ENCODE assay signal across 1 cellular context in the genomic region with DNA sequence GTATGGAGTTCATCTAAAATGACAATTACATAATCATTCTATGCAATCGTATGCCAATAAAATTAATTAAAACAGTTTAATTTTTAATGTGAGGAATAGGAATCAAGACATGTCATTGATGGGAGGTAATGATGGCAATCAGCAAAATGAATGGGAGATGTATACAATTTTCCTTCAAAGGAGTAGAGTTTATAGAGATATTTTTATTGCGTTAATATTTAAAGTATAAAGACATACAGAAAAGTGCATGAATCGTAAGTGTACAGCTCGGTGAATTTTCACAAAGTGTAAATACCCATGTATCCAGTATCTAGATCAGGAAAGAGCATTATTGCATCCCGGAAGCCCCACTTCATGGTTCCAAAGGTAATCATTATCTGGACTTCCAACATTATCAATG.
TF ChIP-seq lines count a peak whose summit lies in the region.

No MANE protein-coding gene starts in this region.

TF ChIP-seq in WTC11, 78 proteins besides CTCF, POLR2A, EP300 and RAD21 (continued from another document):
- TF ChIP-seq, protein P1, sequence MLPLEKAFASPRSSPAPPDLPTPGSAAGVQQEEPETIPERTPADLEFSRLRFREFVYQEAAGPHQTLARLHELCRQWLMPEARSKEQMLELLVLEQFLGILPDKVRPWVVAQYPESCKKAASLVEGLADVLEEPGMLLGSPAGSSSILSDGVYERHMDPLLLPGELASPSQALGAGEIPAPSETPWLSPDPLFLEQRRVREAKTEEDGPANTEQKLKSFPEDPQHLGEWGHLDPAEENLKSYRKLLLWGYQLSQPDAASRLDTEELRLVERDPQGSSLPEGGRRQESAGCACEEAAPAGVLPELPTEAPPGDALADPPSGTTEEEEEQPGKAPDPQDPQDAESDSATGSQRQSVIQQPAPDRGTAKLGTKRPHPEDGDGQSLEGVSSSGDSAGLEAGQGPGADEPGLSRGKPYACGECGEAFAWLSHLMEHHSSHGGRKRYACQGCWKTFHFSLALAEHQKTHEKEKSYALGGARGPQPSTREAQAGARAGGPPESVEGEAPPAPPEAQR (CRISPR knock-in tag; IDR thresholded peaks at IDR 0.05), result no peak
- TF ChIP-seq NFATC4 (CRISPR knock-in tag; IDR thresholded peaks at IDR 0.05), result no peak
- TF ChIP-seq NR3C1 (CRISPR knock-in tag; conservative IDR thresholded peaks at IDR 0.05; ENCODE audit: low read depth), result no peak
- TF ChIP-seq ZNF671 (CRISPR knock-in tag; IDR thresholded peaks at IDR 0.05), result no peak
- TF ChIP-seq RORB (CRISPR knock-in tag; IDR thresholded peaks at IDR 0.05), result no peak
- no peak for TF ChIP-seq ZNF423 (CRISPR knock-in tag; IDR thresholded peaks at IDR 0.05)
- TF ChIP-seq, protein P2, sequence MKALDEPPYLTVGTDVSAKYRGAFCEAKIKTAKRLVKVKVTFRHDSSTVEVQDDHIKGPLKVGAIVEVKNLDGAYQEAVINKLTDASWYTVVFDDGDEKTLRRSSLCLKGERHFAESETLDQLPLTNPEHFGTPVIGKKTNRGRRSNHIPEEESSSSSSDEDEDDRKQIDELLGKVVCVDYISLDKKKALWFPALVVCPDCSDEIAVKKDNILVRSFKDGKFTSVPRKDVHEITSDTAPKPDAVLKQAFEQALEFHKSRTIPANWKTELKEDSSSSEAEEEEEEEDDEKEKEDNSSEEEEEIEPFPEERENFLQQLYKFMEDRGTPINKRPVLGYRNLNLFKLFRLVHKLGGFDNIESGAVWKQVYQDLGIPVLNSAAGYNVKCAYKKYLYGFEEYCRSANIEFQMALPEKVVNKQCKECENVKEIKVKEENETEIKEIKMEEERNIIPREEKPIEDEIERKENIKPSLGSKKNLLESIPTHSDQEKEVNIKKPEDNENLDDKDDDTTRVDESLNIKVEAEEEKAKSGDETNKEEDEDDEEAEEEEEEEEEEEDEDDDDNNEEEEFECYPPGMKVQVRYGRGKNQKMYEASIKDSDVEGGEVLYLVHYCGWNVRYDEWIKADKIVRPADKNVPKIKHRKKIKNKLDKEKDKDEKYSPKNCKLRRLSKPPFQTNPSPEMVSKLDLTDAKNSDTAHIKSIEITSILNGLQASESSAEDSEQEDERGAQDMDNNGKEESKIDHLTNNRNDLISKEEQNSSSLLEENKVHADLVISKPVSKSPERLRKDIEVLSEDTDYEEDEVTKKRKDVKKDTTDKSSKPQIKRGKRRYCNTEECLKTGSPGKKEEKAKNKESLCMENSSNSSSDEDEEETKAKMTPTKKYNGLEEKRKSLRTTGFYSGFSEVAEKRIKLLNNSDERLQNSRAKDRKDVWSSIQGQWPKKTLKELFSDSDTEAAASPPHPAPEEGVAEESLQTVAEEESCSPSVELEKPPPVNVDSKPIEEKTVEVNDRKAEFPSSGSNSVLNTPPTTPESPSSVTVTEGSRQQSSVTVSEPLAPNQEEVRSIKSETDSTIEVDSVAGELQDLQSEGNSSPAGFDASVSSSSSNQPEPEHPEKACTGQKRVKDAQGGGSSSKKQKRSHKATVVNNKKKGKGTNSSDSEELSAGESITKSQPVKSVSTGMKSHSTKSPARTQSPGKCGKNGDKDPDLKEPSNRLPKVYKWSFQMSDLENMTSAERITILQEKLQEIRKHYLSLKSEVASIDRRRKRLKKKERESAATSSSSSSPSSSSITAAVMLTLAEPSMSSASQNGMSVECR (CRISPR knock-in tag; IDR thresholded peaks at IDR 0.05; ENCODE audit: borderline replicate concordance), result no peak
- TF ChIP-seq NFE2L1 (CRISPR knock-in tag; IDR thresholded peaks at IDR 0.05), result no peak
- no peak for TF ChIP-seq MYBL2 (CRISPR knock-in tag; IDR thresholded peaks at IDR 0.05)
- no peak for TF ChIP-seq ESRRA (CRISPR knock-in tag; IDR thresholded peaks at IDR 0.05; ENCODE audit: borderline replicate concordance)
- TF ChIP-seq, protein P3, sequence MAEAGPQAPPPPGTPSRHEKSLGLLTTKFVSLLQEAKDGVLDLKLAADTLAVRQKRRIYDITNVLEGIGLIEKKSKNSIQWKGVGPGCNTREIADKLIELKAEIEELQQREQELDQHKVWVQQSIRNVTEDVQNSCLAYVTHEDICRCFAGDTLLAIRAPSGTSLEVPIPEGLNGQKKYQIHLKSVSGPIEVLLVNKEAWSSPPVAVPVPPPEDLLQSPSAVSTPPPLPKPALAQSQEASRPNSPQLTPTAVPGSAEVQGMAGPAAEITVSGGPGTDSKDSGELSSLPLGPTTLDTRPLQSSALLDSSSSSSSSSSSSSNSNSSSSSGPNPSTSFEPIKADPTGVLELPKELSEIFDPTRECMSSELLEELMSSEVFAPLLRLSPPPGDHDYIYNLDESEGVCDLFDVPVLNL (CRISPR knock-in tag; IDR thresholded peaks at IDR 0.05; ENCODE audit: borderline replicate concordance, low read depth), result no peak
- TF ChIP-seq, protein P4, sequence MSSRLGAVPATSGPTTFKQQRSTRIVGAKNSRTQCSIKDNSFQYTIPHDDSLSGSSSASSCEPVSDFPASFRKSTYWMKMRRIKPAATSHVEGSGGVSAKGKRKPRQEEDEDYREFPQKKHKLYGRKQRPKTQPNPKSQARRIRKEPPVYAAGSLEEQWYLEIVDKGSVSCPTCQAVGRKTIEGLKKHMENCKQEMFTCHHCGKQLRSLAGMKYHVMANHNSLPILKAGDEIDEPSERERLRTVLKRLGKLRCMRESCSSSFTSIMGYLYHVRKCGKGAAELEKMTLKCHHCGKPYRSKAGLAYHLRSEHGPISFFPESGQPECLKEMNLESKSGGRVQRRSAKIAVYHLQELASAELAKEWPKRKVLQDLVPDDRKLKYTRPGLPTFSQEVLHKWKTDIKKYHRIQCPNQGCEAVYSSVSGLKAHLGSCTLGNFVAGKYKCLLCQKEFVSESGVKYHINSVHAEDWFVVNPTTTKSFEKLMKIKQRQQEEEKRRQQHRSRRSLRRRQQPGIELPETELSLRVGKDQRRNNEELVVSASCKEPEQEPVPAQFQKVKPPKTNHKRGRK (CRISPR knock-in tag; IDR thresholded peaks at IDR 0.05; ENCODE audit: borderline replicate concordance), result no peak
